8 cellular contexts compared by ENCODE assay signal in genomic region chr16:83899978-83900377, GRCh38. TPM values are rescaled to one million over a fixed set of nuclear protein-coding genes. Genes with fewer than 3 reads are reported as not detected.
DNase-seq lines count a peak whose midpoint lies in the region; ATAC-seq and TF ChIP-seq lines count a peak whose summit lies in the region.

No MANE protein-coding gene starts in this region.

- H3K4me1 ChIP-seq in BLaER1 treated with 17β-estradiol and CSF1 and Interleukin-3, amounts not matched to agents 10 nM and 100 nM = peaks cover 14 to 29% (median 22%) of the 10 kb centered on the region in 10 experiments
- no peaks in the 10 kb centered on the region for H3K4me1 ChIP-seq in NT2/D1 (ENCODE audit: insufficient read depth, insufficient read length)

- H3K27me3 Mint-ChIP-seq in effector memory CD8-positive, alpha-beta T cell = peaks cover 5 to 20% of the 10 kb centered on the region in 2 donors

- peaks cover 15% of the 10 kb centered on the region for H3K79me2 ChIP-seq in neural cell (replicated peaks; ENCODE audit: insufficient read depth, low read length)

- no peak overlapping the region for H2AFZ ChIP-seq in neural cell (ENCODE audit: low read depth, low read length)

- H3K4me2 ChIP-seq in BLaER1 treated with 17β-estradiol and CSF1 and Interleukin-3, amounts not matched to agents 10 nM and 100 nM = peak overlapping the region; percentile 80 to 98 (median 92)
- peak overlapping the region; percentile 81 for H3K4me2 ChIP-seq in neural cell (ENCODE audit: low read length)

- peaks cover 6 to 46% (median 30%) of the 10 kb centered on the region in 11 experiments; a peak in 16 of 22 replicates for H4K20me1 ChIP-seq in BLaER1 treated with 17β-estradiol and CSF1 and Interleukin-3, amounts not matched to agents 10 nM and 100 nM
- no peaks in the 10 kb centered on the region for H4K20me1 ChIP-seq in neural cell (ENCODE audit: insufficient read depth)

- peaks cover 4 to 25% (median 11%) of the 10 kb centered on the region in 11 experiments; a peak in 9 of 22 replicates for H3K36me3 ChIP-seq in BLaER1 treated with 17β-estradiol and CSF1 and Interleukin-3, amounts not matched to agents 10 nM and 100 nM
- H3K36me3 ChIP-seq in NT2/D1 (ENCODE audit: insufficient read depth, insufficient read length, low read length) (no peaks in the 10 kb centered on the region), neural cell (ENCODE audit: insufficient read depth, low read length) (no peaks in the 10 kb centered on the region)

- peak overlapping the region; percentile 86 to 93 for H3K27ac Mint-ChIP-seq in effector memory CD8-positive, alpha-beta T cell

- no peaks in the 10 kb centered on the region for H3F3A ChIP-seq in neural cell (ENCODE audit: insufficient read depth, low read length, poor library complexity, severe bottlenecking)

- no peak for TF ChIP-seq CTCF in neural cell (IDR thresholded peaks at IDR 0.05; ENCODE audit: poor library complexity, severe bottlenecking)

- H3K27me3 ChIP-seq in BLaER1 treated with 17β-estradiol and CSF1 and Interleukin-3, amounts not matched to agents 10 nM and 100 nM = no peaks in the 10 kb centered on the region
- H3K27me3 ChIP-seq in NT2/D1 (ENCODE audit: insufficient read depth, insufficient read length) (peaks cover 53% of the 10 kb centered on the region), neural cell (ENCODE audit: insufficient read depth, low read depth, low read length) (no peaks in the 10 kb centered on the region)

- H3K9me3 ChIP-seq in BLaER1 treated with 17β-estradiol and CSF1 and Interleukin-3, amounts not matched to agents 10 nM and 100 nM (replicated peaks in 1 of 11) = no peaks in the 10 kb centered on the region
- H3K9me3 ChIP-seq in NT2/D1 (ENCODE audit: insufficient read depth, low read length) (no peaks in the 10 kb centered on the region), neural cell (ENCODE audit: low read length) (no peaks in the 10 kb centered on the region)

- no peak for TF ChIP-seq EP300 in neural cell (conservative IDR thresholded peaks at IDR 0.05; ENCODE audit: poor library complexity, severe bottlenecking)

- no peaks in the 10 kb centered on the region for H3K9me3 Mint-ChIP-seq in effector memory CD8-positive, alpha-beta T cell

- peak overlapping the region; percentile 86 to 94 for H3K4me3 Mint-ChIP-seq in effector memory CD8-positive, alpha-beta T cell

- no peak for ATAC-seq in effector memory CD8-positive, alpha-beta T cell (replicated peaks)

- DNase-seq in NT2/D1 (ENCODE audit: low read depth, low spot score) = no peak
- no peak for DNase-seq in effector memory CD8-positive, alpha-beta T cell
- no peak for DNase-seq in DMS53 treated with DMSO at 0.1 percent for 48 hours (lab: John Stamatoyannopoulos, UW; ENCODE audit: unreplicated experiment)
- no peak for DNase-seq in NCI-H446 (lab: John Stamatoyannopoulos, UW)
- no peak for DNase-seq in NCI-H2227 treated with DMSO at 0.1 percent for 48 hours (lab: John Stamatoyannopoulos, UW)
- DNase-seq in stimulated activated naive CD4-positive, alpha-beta T cell treated with Interleukin-2 at 50 U/mL for 16 hours (lab: John Stamatoyannopoulos, UW) = no peak

- no peaks in the 10 kb centered on the region for H3K9me2 ChIP-seq in neural cell (ENCODE audit: insufficient read depth, low read length)

- peaks cover 24 to 30% of the 10 kb centered on the region in 2 donors for H3K4me1 Mint-ChIP-seq in effector memory CD8-positive, alpha-beta T cell (ENCODE audit: low read depth in 2 of 2)

- no peak for TF ChIP-seq RAD21 in neural cell (conservative IDR thresholded peaks at IDR 0.05)

- peak overlapping the region; percentile 75 to 92 (median 84) for H3K4me3 ChIP-seq in BLaER1 treated with 17β-estradiol and CSF1 and Interleukin-3, amounts not matched to agents 10 nM and 100 nM
- H3K4me3 ChIP-seq in NT2/D1 (ENCODE audit: insufficient read length, low read depth) (peak overlapping the region; percentile 83), neural cell (ENCODE audit: low read length) (peak overlapping the region; percentile 93)

- peak overlapping the region in 9 of 11 experiments; percentile 78 to 90 (median 85); a peak in 15 of 22 replicates for H3K27ac ChIP-seq in BLaER1 treated with 17β-estradiol and CSF1 and Interleukin-3, amounts not matched to agents 10 nM and 100 nM
- no peak overlapping the region for H3K27ac ChIP-seq in neural cell (ENCODE audit: low read length)

- H3K36me3 Mint-ChIP-seq in effector memory CD8-positive, alpha-beta T cell (ENCODE audit: insufficient read depth) = peaks cover 8% of the 10 kb centered on the region

- peak overlapping the region; percentile 80 to 93 (median 87); a peak in 21 of 22 replicates for H3K9ac ChIP-seq in BLaER1 treated with 17β-estradiol and CSF1 and Interleukin-3, amounts not matched to agents 10 nM and 100 nM
- peak overlapping the region; percentile 90 for H3K9ac ChIP-seq in NT2/D1 (ENCODE audit: insufficient read length, low read depth)
- peak overlapping the region; percentile 69 for H3K9ac ChIP-seq in neural cell (ENCODE audit: low read length)

TF ChIP-seq in neural cell, 6 proteins besides CTCF, POLR2A, EP300 and RAD21:
- TF ChIP-seq EZH2 (IDR thresholded peaks at IDR 0.05; ENCODE audit: borderline replicate concordance, insufficient read depth, low read length, poor library complexity, severe bottlenecking) = no peak
- no peak for TF ChIP-seq POLR2AphosphoS5 (IDR thresholded peaks at IDR 0.05)
- no peak for TF ChIP-seq MXI1 (conservative IDR thresholded peaks at IDR 0.05; ENCODE audit: poor library complexity, severe bottlenecking)
- no peak for TF ChIP-seq REST (IDR thresholded peaks at IDR 0.05; ENCODE audit: borderline replicate concordance)
- no peak for TF ChIP-seq SMC3 (conservative IDR thresholded peaks at IDR 0.05; ENCODE audit: poor library complexity)
- TF ChIP-seq TAF1 (IDR thresholded peaks at IDR 0.05; ENCODE audit: low read depth) = no peak

RNA-seq across cellular contexts. Expression of gene MLYCD, which starts 1.1 kb away (rescaled TPM):
- polyA plus RNA-seq in neural cell = 2.4 and 3.3 TPM in 2 replicates
- 11.0 and 11.2 TPM in 2 replicates for polyA minus RNA-seq in neural cell

RNA-seq across cellular contexts. Expression of gene OSGIN1, which starts 53.1 kb away (rescaled TPM):
- 2.1 TPM in 1 of 2 replicates, not detected in the other for polyA plus RNA-seq in neural cell
- 0.73 and 2.1 TPM in 2 replicates for polyA minus RNA-seq in neural cell
